8 cellular contexts compared by ENCODE assay signal in the genomic region with DNA sequence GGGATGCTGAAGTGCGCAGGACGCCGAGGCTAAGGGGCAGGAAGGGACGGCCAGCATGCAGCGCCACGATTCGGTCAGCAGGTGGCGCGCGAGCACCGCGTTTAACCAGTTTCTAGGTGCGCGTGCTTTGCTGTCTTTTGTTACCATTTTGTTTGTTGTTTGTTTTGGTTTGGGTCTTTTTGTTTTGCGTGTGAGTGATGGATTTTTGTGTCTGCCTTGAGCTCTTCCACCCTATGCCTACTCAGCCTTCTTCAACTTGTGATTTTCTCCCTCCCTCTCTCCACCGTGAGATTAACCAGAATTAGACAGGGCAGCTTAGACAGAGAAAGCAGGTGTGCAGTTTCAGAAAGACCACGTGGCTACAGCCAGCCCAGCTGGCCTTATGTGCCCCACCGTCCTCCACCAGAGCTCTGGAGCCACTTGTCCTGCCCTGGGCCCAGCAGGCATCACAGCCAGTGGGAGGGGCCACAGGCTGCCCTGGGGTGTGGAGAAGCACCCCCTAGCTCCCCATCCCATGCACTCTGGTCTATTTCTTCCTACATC.
A peak's percentile ranks its signal among the peaks of the same experiment; 100 is the strongest.
DNase-seq lines count a peak whose midpoint lies in the region; ATAC-seq and TF ChIP-seq lines count a peak whose summit lies in the region.

No MANE protein-coding gene starts in this region.

- H3K27me3 Mint-ChIP-seq in activated B cell treated with CpG ODN at 0.5 μM for 24 hours: peaks cover 23% of the 10 kb centered on the region

- DNase-seq in AG09319 (ENCODE audit: extremely low read depth, low read depth) (peak; percentile 24), NCI-H2171 (lab: John Stamatoyannopoulos, UW) (peak; percentile 72), activated B cell treated with CpG ODN at 0.5 μM for 24 hours (peak; percentile 58), cardiac fibroblast (ENCODE audit: low read depth in 2 of 2) (peak; percentile 61 to 67), kidney epithelial cell (ENCODE audit: low read depth) (no peak)
- peak; percentile 68 for DNase-seq in stimulated activated CD4-positive, alpha-beta T cell treated with anti-CD3 and anti-CD28 coated beads, Interleukin-1b, Interleukin-23, amount 100 ng/mL, for 48 hours

- no peaks in the 10 kb centered on the region for H3K36me3 Mint-ChIP-seq in activated B cell treated with CpG ODN at 0.5 μM for 24 hours (ENCODE audit: low read depth)

- H3K27ac Mint-ChIP-seq in activated B cell treated with CpG ODN at 0.5 μM for 24 hours: no peak overlapping the region

- H3K4me3 Mint-ChIP-seq in activated B cell treated with CpG ODN at 0.5 μM for 24 hours: peak overlapping the region; percentile 33

- H3K4me1 Mint-ChIP-seq in activated B cell treated with CpG ODN at 0.5 μM for 24 hours: peaks cover 11% of the 10 kb centered on the region

- no peaks in the 10 kb centered on the region for H3K27me3 ChIP-seq in kidney epithelial cell (ENCODE audit: control insufficient read depth, insufficient read depth, low read length)

- H3K36me3 ChIP-seq in kidney epithelial cell (ENCODE audit: control insufficient read depth, insufficient read depth, low read length): no peaks in the 10 kb centered on the region

- TF ChIP-seq CTCF in AG09319 (IDR thresholded peaks at IDR 0.05; ENCODE audit: low read depth, low read length): peak; percentile 99
- peak; percentile 84 for TF ChIP-seq CTCF in activated B cell treated with CpG ODN at 0.5 μM for 24 hours (IDR thresholded peaks at IDR 0.05)
- TF ChIP-seq CTCF in cardiac fibroblast (IDR thresholded peaks at IDR 0.05; ENCODE audit: low read depth, low read length): peak; percentile 98
- TF ChIP-seq CTCF in kidney epithelial cell (IDR thresholded peaks at IDR 0.05; ENCODE audit: insufficient read depth, low read length, poor library complexity, severe bottlenecking): peak; percentile 98

- POLR2A ChIA-PET in activated B cell treated with CpG ODN at 0.5 μM for 24 hours (lab: Charles Lee): no interaction called here

- ATAC-seq in GM18873 (IDR thresholded peaks at IDR 0.05; ENCODE audit: low FRiP score, unreplicated experiment): peak; percentile 89
- ATAC-seq in HG03103 (IDR thresholded peaks at IDR 0.05; ENCODE audit: low read depth, unreplicated experiment): peak; percentile 90
- peak; percentile 81 for ATAC-seq in activated B cell treated with CpG ODN at 0.5 μM for 24 hours (ENCODE audit: low read depth)

- peaks cover 10% of the 10 kb centered on the region for H3K9me3 Mint-ChIP-seq in activated B cell treated with CpG ODN at 0.5 μM for 24 hours

- CTCF ChIA-PET in activated B cell treated with CpG ODN at 0.5 μM for 24 hours (lab: Charles Lee): interaction anchor here (0.7 to 3.3 kb wide), 8 partner anchors 8 to 1591 kb away, joined by 3 to 12 read pairs (median 3); no protein-coding TSS in a partner anchor

- intact Hi-C loops in activated B cell treated with CpG ODN at 0.5 μM for 24 hours (cut with micrococcal nuclease): loop anchor here (1.0 to 5.0 kb wide), 4 partner anchors 60 to 1664 kb away; no protein-coding TSS in a partner anchor

- H3K4me3 ChIP-seq in cardiac fibroblast (replicated peaks in 1 of 2; ENCODE audit: low read depth in 2 of 2, low read length in 2 of 2) (no peak overlapping the region), kidney epithelial cell (ENCODE audit: low read depth, low read length) (no peak overlapping the region)
